In the genomic region with DNA sequence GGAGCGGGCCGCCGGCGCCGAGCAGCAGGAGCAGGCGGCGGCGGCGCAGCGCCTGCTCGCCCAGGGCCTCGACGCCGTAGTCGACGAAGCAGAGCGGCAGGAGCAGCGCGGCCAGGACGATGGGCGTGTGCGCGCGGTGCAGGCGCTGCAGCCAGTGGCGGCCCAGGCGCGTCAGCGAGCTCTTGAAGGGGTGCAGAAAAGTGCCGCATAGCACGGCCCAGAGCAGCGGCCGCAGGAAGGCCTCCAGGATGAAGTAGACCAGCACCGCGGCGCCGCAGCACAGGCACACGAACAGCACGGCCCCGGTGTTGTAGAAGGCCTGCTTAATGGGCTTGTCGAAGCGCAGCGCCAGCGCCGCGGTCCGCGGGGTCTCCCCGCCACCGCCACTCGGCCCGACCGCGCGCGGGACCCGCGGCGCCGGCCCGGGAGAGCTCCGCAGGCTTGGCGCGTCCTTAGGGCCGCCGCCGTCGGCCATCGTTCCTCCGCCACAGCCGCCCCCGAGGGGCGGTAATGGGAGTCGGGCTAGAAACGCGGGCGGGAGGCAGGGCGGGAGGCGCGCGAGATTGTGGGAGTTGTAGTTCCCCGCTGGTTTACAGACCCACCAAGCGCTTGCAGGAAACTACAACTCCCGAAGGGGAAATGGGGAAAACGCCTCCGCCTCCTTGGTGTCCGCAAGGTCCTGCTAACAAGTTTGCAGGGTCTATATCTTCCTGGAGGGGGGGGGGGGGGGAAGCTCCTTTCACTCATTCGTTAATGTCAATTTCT, we compare ENCODE assay signal across 1 cellular context.
TF ChIP-seq lines count a peak whose summit lies in the region.

A gene (minus strand): TSS at position 509 of the 765 bp plus-strand sequence. CDS start 34 bp downstream, at position 475.

TF ChIP-seq in HepG2, 621 proteins besides CTCF, POLR2A, EP300 and RAD21 (continued from another document and continues in another):
- TF ChIP-seq, protein P1, sequence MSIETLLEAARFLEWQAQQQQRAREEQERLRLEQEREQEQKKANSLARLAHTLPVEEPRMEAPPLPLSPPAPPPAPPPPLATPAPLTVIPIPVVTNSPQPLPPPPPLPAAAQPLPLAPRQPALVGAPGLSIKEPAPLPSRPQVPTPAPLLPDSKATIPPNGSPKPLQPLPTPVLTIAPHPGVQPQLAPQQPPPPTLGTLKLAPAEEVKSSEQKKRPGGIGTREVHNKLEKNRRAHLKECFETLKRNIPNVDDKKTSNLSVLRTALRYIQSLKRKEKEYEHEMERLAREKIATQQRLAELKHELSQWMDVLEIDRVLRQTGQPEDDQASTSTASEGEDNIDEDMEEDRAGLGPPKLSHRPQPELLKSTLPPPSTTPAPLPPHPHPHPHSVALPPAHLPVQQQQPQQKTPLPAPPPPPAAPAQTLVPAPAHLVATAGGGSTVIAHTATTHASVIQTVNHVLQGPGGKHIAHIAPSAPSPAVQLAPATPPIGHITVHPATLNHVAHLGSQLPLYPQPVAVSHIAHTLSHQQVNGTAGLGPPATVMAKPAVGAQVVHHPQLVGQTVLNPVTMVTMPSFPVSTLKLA (IDR thresholded peaks at IDR 0.05), result 0 out of 2 replicates have a peak, but pooled peaks have one; percentile 13
- TF ChIP-seq ZMYM4 (CRISPR knock-in tag; IDR thresholded peaks at IDR 0.05) (peak; percentile 75), MIXL1 (CRISPR knock-in tag; IDR thresholded peaks at IDR 0.05) (peak; percentile 25; the same call in 1 of the 2 replicates), SAFB2 (CRISPR knock-in tag; IDR thresholded peaks at IDR 0.05; ENCODE audit: borderline replicate concordance, low read depth) (no peak; the same call in 1 of the 2 replicates), THYN1 (CRISPR knock-in tag; IDR thresholded peaks at IDR 0.05; ENCODE audit: borderline replicate concordance, low read depth) (no peak), ZFP37 (CRISPR knock-in tag; IDR thresholded peaks at IDR 0.05; ENCODE audit: borderline replicate concordance) (no peak), ZFX (CRISPR knock-in tag; IDR thresholded peaks at IDR 0.05; ENCODE audit: low read depth) (peak; percentile 79), KDM2A (CRISPR knock-in tag; IDR thresholded peaks at IDR 0.05; ENCODE audit: borderline replicate concordance, low read depth) (peak; percentile 66; the same call in 1 of the 2 replicates), BORCS8-MEF2B (CRISPR knock-in tag; IDR thresholded peaks at IDR 0.05) (no peak; the same call in 1 of the 2 replicates), ZFP36 (IDR thresholded peaks at IDR 0.05; ENCODE audit: borderline replicate concordance, low read depth, low read length, partially characterized antibody) (no peak), SCMH1 (CRISPR knock-in tag; IDR thresholded peaks at IDR 0.05; ENCODE audit: borderline replicate concordance) (no peak), ZNF17 (CRISPR knock-in tag; IDR thresholded peaks at IDR 0.05) (no peak), CBFB (CRISPR knock-in tag; IDR thresholded peaks at IDR 0.05) (0 out of 2 replicates have a peak, but pooled peaks have one; percentile 38), ZSCAN21 (CRISPR knock-in tag; IDR thresholded peaks at IDR 0.05; ENCODE audit: borderline replicate concordance) (no peak), MYNN (CRISPR knock-in tag; IDR thresholded peaks at IDR 0.05; ENCODE audit: low read depth) (no peak), TOPORS (CRISPR knock-in tag; IDR thresholded peaks at IDR 0.05) (peak; percentile 43; the same call in 1 of the 2 replicates), ZNF777 (CRISPR knock-in tag; IDR thresholded peaks at IDR 0.05) (peak; percentile 75), CEBPB (IDR thresholded peaks at IDR 0.05; ENCODE audit: borderline replicate concordance, low read depth, low read length) (no peak), IKZF1 (IDR thresholded peaks at IDR 0.05) (no peak), ZFP41 (CRISPR knock-in tag; IDR thresholded peaks at IDR 0.05; ENCODE audit: borderline replicate concordance) (no peak), MAF1 (CRISPR knock-in tag; IDR thresholded peaks at IDR 0.05; ENCODE audit: borderline replicate concordance) (0 out of 2 replicates have a peak, but pooled peaks have one; percentile 33), KLF9 (CRISPR knock-in tag; IDR thresholded peaks at IDR 0.05; ENCODE audit: low read depth) (no peak), SALL1 (CRISPR knock-in tag; IDR thresholded peaks at IDR 0.05) (peak; percentile 60), ZMYM2 (CRISPR knock-in tag; IDR thresholded peaks at IDR 0.05) (no peak), ZNF891 (CRISPR knock-in tag; IDR thresholded peaks at IDR 0.05) (peak; percentile 6; the same call in 1 of the 2 replicates), ZNF724P (CRISPR knock-in tag; IDR thresholded peaks at IDR 0.05; ENCODE audit: borderline replicate concordance) (no peak), JUND (CRISPR knock-in tag; IDR thresholded peaks at IDR 0.05) (peak; percentile 58; the same call in 1 of the 2 replicates), TP53 (CRISPR knock-in tag; conservative IDR thresholded peaks at IDR 0.05) (no peak), GATA4 (IDR thresholded peaks at IDR 0.05; ENCODE audit: borderline replicate concordance, low read depth) (no peak), ZIK1 (CRISPR knock-in tag; IDR thresholded peaks at IDR 0.05; ENCODE audit: borderline replicate concordance, low read depth) (peak; percentile 83), CREB1 (IDR thresholded peaks at IDR 0.05) (peak; percentile 58; the same call in 1 of the 2 replicates), CREB1 (CRISPR knock-in tag; IDR thresholded peaks at IDR 0.05) (peak; percentile 82), PAWR (CRISPR knock-in tag; IDR thresholded peaks at IDR 0.05; ENCODE audit: borderline replicate concordance) (no peak)
- TF ChIP-seq, protein P2, sequence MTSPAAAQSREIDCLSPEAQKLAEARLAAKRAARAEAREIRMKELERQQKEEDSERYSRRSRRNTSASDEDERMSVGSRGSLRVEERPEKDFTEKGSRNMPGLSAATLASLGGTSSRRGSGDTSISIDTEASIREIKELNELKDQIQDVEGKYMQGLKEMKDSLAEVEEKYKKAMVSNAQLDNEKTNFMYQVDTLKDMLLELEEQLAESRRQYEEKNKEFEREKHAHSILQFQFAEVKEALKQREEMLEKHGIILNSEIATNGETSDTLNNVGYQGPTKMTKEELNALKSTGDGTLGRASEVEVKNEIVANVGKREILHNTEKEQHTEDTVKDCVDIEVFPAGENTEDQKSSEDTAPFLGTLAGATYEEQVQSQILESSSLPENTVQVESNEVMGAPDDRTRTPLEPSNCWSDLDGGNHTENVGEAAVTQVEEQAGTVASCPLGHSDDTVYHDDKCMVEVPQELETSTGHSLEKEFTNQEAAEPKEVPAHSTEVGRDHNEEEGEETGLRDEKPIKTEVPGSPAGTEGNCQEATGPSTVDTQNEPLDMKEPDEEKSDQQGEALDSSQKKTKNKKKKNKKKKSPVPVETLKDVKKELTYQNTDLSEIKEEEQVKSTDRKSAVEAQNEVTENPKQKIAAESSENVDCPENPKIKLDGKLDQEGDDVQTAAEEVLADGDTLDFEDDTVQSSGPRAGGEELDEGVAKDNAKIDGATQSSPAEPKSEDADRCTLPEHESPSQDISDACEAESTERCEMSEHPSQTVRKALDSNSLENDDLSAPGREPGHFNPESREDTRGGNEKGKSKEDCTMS (CRISPR knock-in tag; conservative IDR thresholded peaks at IDR 0.05), result no peak
- TF ChIP-seq, protein P3, sequence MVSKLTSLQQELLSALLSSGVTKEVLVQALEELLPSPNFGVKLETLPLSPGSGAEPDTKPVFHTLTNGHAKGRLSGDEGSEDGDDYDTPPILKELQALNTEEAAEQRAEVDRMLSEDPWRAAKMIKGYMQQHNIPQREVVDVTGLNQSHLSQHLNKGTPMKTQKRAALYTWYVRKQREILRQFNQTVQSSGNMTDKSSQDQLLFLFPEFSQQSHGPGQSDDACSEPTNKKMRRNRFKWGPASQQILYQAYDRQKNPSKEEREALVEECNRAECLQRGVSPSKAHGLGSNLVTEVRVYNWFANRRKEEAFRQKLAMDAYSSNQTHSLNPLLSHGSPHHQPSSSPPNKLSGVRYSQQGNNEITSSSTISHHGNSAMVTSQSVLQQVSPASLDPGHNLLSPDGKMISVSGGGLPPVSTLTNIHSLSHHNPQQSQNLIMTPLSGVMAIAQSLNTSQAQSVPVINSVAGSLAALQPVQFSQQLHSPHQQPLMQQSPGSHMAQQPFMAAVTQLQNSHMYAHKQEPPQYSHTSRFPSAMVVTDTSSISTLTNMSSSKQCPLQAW (CRISPR knock-in tag; IDR thresholded peaks at IDR 0.05), result peak; percentile 65
- TF ChIP-seq, protein P4, sequence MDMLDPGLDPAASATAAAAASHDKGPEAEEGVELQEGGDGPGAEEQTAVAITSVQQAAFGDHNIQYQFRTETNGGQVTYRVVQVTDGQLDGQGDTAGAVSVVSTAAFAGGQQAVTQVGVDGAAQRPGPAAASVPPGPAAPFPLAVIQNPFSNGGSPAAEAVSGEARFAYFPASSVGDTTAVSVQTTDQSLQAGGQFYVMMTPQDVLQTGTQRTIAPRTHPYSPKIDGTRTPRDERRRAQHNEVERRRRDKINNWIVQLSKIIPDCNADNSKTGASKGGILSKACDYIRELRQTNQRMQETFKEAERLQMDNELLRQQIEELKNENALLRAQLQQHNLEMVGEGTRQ (IDR thresholded peaks at IDR 0.05; ENCODE audit: low read depth, low read length), result no peak
- TF ChIP-seq, protein P4 (CRISPR knock-in tag; IDR thresholded peaks at IDR 0.05; ENCODE audit: borderline replicate concordance), result no peak
- TF ChIP-seq, protein P5, sequence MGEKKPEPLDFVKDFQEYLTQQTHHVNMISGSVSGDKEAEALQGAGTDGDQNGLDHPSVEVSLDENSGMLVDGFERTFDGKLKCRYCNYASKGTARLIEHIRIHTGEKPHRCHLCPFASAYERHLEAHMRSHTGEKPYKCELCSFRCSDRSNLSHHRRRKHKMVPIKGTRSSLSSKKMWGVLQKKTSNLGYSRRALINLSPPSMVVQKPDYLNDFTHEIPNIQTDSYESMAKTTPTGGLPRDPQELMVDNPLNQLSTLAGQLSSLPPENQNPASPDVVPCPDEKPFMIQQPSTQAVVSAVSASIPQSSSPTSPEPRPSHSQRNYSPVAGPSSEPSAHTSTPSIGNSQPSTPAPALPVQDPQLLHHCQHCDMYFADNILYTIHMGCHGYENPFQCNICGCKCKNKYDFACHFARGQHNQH (CRISPR knock-in tag; IDR thresholded peaks at IDR 0.05), result peak; percentile 61
- TF ChIP-seq, protein P6, sequence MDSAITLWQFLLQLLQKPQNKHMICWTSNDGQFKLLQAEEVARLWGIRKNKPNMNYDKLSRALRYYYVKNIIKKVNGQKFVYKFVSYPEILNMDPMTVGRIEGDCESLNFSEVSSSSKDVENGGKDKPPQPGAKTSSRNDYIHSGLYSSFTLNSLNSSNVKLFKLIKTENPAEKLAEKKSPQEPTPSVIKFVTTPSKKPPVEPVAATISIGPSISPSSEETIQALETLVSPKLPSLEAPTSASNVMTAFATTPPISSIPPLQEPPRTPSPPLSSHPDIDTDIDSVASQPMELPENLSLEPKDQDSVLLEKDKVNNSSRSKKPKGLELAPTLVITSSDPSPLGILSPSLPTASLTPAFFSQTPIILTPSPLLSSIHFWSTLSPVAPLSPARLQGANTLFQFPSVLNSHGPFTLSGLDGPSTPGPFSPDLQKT (CRISPR knock-in tag; IDR thresholded peaks at IDR 0.05; ENCODE audit: borderline replicate concordance), result no peak
- TF ChIP-seq, protein P7, sequence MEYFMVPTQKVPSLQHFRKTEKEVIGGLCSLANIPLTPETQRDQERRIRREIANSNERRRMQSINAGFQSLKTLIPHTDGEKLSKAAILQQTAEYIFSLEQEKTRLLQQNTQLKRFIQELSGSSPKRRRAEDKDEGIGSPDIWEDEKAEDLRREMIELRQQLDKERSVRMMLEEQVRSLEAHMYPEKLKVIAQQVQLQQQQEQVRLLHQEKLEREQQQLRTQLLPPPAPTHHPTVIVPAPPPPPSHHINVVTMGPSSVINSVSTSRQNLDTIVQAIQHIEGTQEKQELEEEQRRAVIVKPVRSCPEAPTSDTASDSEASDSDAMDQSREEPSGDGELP (IDR thresholded peaks at IDR 0.05; ENCODE audit: borderline replicate concordance, low read depth), result no peak; the same call in 1 of the 2 replicates
- TF ChIP-seq, protein P8, sequence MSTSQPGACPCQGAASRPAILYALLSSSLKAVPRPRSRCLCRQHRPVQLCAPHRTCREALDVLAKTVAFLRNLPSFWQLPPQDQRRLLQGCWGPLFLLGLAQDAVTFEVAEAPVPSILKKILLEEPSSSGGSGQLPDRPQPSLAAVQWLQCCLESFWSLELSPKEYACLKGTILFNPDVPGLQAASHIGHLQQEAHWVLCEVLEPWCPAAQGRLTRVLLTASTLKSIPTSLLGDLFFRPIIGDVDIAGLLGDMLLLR (CRISPR knock-in tag; IDR thresholded peaks at IDR 0.05), result 0 out of 2 replicates have a peak, but pooled peaks have one; percentile 28
- TF ChIP-seq, protein P9, sequence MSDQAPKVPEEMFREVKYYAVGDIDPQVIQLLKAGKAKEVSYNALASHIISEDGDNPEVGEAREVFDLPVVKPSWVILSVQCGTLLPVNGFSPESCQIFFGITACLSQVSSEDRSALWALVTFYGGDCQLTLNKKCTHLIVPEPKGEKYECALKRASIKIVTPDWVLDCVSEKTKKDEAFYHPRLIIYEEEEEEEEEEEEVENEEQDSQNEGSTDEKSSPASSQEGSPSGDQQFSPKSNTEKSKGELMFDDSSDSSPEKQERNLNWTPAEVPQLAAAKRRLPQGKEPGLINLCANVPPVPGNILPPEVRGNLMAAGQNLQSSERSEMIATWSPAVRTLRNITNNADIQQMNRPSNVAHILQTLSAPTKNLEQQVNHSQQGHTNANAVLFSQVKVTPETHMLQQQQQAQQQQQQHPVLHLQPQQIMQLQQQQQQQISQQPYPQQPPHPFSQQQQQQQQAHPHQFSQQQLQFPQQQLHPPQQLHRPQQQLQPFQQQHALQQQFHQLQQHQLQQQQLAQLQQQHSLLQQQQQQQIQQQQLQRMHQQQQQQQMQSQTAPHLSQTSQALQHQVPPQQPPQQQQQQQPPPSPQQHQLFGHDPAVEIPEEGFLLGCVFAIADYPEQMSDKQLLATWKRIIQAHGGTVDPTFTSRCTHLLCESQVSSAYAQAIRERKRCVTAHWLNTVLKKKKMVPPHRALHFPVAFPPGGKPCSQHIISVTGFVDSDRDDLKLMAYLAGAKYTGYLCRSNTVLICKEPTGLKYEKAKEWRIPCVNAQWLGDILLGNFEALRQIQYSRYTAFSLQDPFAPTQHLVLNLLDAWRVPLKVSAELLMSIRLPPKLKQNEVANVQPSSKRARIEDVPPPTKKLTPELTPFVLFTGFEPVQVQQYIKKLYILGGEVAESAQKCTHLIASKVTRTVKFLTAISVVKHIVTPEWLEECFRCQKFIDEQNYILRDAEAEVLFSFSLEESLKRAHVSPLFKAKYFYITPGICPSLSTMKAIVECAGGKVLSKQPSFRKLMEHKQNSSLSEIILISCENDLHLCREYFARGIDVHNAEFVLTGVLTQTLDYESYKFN (CRISPR knock-in tag; conservative IDR thresholded peaks at IDR 0.05), result no peak; the same call in 1 of the 2 replicates
- TF ChIP-seq, protein P10, sequence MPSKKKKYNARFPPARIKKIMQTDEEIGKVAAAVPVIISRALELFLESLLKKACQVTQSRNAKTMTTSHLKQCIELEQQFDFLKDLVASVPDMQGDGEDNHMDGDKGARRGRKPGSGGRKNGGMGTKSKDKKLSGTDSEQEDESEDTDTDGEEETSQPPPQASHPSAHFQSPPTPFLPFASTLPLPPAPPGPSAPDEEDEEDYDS (CRISPR knock-in tag; IDR thresholded peaks at IDR 0.05), result peak; percentile 68
